ENCODE assay signal across 14 cellular contexts in genomic region chr4:128306992-128307581, GRCh38. TPM values are rescaled to one million over a fixed set of nuclear protein-coding genes. Genes with fewer than 3 reads are reported as not detected.
DNase-seq lines count a peak whose midpoint lies in the region; ATAC-seq and TF ChIP-seq lines count a peak whose summit lies in the region.
"Had no signal": no experiment of that assay in that cellular context is flagged by ENCODE, and none has a peak within 500 bp of the region (broad histone marks: within the 10 kb centered on the region; RNA-seq: fewer than 3 reads in every experiment).

No MANE protein-coding gene starts in this region.

- H3K9me3 ChIP-seq in hepatocyte (ENCODE audit: low read depth), result no peaks in the 10 kb centered on the region
- H3K9me3 ChIP-seq: BE2C had no signal

- H3K9me2 ChIP-seq in hepatocyte (replicated peaks; ENCODE audit: insufficient read depth), result no peaks in the 10 kb centered on the region

- WGBS in hepatocyte (ENCODE audit: low lambda C conversion rate, missing lambda C conversion rate), result 15% methylated on average over 1 of the region's 1 CpG

- no peaks in the 10 kb centered on the region for H3K27me3 Mint-ChIP-seq in activated T-cell treated with anti-CD3 and anti-CD28 coated beads, Interleukin-2, amount 50 U/mL, for 4 hours (ENCODE audit: low read depth)
- H3K27me3 Mint-ChIP-seq: activated naive CD8-positive, alpha-beta T cell had no signal

- H3K27ac ChIP-seq in hepatocyte, result peak overlapping the region; percentile 42
- H3K27ac ChIP-seq: coronary artery had no signal

- no peaks in the 10 kb centered on the region for H3K27me3 ChIP-seq in hepatocyte
- H3K27me3 ChIP-seq: BE2C had no signal

- no peak overlapping the region for H3K4me3 Mint-ChIP-seq in activated T-cell treated with anti-CD3 and anti-CD28 coated beads, Interleukin-2, amount 50 U/mL, for 4 hours
- H3K4me3 Mint-ChIP-seq: activated naive CD8-positive, alpha-beta T cell had no signal

- no peaks in the 10 kb centered on the region for H3K36me3 ChIP-seq in hepatocyte (replicated peaks; ENCODE audit: insufficient read depth, low read depth)
- H3K36me3 ChIP-seq: BE2C had no signal

- no peak overlapping the region for H3K4me2 ChIP-seq in hepatocyte

- H3K9me3 Mint-ChIP-seq in activated T-cell treated with anti-CD3 and anti-CD28 coated beads, Interleukin-2, amount 50 U/mL, for 4 hours, result no peaks in the 10 kb centered on the region

- no peaks in the 10 kb centered on the region for H3K79me2 ChIP-seq in hepatocyte

- peak; percentile 86 for ATAC-seq in GM18867 (IDR thresholded peaks at IDR 0.05; ENCODE audit: unreplicated experiment)
- ATAC-seq in GM21576 (IDR thresholded peaks at IDR 0.05; ENCODE audit: unreplicated experiment), result peak; percentile 77
- ATAC-seq in HG03342 (IDR thresholded peaks at IDR 0.05; ENCODE audit: unreplicated experiment), result peak; percentile 87
- ATAC-seq in left colon, result no peak
- no peak for ATAC-seq in HG02970 (IDR thresholded peaks at IDR 0.05; ENCODE audit: low FRiP score, unreplicated experiment)
- ATAC-seq in activated T-cell treated with anti-CD3 and anti-CD28 coated beads, Interleukin-2, amount 50 U/mL, for 4 hours, result no peak

- H4K20me1 ChIP-seq in hepatocyte (ENCODE audit: insufficient read depth, poor library complexity, severe bottlenecking), result no peaks in the 10 kb centered on the region

- no peak overlapping the region for H3K4me3 ChIP-seq in hepatocyte
- H3K4me3 ChIP-seq: coronary artery had no signal

- no peak for TF ChIP-seq CTCF in hepatocyte (IDR thresholded peaks at IDR 0.05; ENCODE audit: poor library complexity)

- no peak for DNase-seq in hepatocyte (ENCODE audit: low spot score)
- DNase-seq in left colon, result no peak
- no peak for DNase-seq in RPMI8226
- DNase-seq in activated T-cell treated with anti-CD3 and anti-CD28 coated beads, Interleukin-2, amount 50 U/mL, for 4 hours, result no peak
- DNase-seq: activated CD4-positive, alpha-beta T cell treated with anti-CD3 and anti-CD28 coated beads, Interleukin-2, amount 50 U/mL, for 4 hours; BE2C; NCI-H1436; SW 1271 had no signal

- H3K4me1 Mint-ChIP-seq in activated T-cell treated with anti-CD3 and anti-CD28 coated beads, Interleukin-2, amount 50 U/mL, for 4 hours (ENCODE audit: low read depth), result no peaks in the 10 kb centered on the region

- intact Hi-C loops in left colon (cut with DNase I, micrococcal nuclease), result no loop called here

- H3K36me3 Mint-ChIP-seq in activated T-cell treated with anti-CD3 and anti-CD28 coated beads, Interleukin-2, amount 50 U/mL, for 4 hours (ENCODE audit: insufficient read depth), result peaks cover 12% of the 10 kb centered on the region

- H3K4me1 ChIP-seq in hepatocyte (ENCODE audit: insufficient read depth), result peaks cover 16% of the 10 kb centered on the region

- H2AFZ ChIP-seq in hepatocyte, result no peak overlapping the region

RNA-seq across cellular contexts. Expression of gene PGRMC2, which starts 19.5 kb away (rescaled TPM):
- 58.3 and 65.6 TPM in 2 replicates for total RNA-seq in hepatocyte
- polyA plus RNA-seq in hepatocyte, result 69.9 and 84.7 TPM in 2 replicates
- total RNA-seq in left colon, result 10 to 100 TPM; 79.8 to 90.1 TPM
- total RNA-seq in activated T-cell treated with anti-CD3 and anti-CD28 coated beads, Interleukin-2, amount 50 U/mL, for 4 hours, result 10 to 100 TPM; 31.3 to 35.5 (median 32.9) TPM

Comparison
In these comparisons a context has a peak if more than half of its experiments do, and no peak if none do; other contexts are left out.
1. ATAC-seq: peak in GM18867 (single experiment), GM21576 (single experiment) and HG03342 (single experiment); none in left colon (single experiment), HG02970 (single experiment) and activated T-cell treated with anti-CD3 and anti-CD28 coated beads, Interleukin-2, amount 50 U/mL, for 4 hours (0 of 2).